ENCODE assay signal across 22 cellular contexts in genomic region chr22:28031383-28031922, GRCh38.
DNase-seq lines count a peak whose midpoint lies in the region; ATAC-seq, FAIRE-seq and TF ChIP-seq lines count a peak whose summit lies in the region.
"Had no signal": no experiment of that assay in that cellular context is flagged by ENCODE, and none has a peak within 500 bp of the region (broad histone marks: within the 10 kb centered on the region; RNA-seq: fewer than 3 reads in every experiment).

No MANE protein-coding gene starts in this region.

- no peak overlapping the region for H3K4me3 Mint-ChIP-seq in osteocyte (ENCODE audit: unreplicated experiment)

- H4K20me1 ChIP-seq in hepatocyte (ENCODE audit: insufficient read depth, poor library complexity, severe bottlenecking) = no peaks in the 10 kb centered on the region

- ATAC-seq in upper lobe of right lung (no peak), aorta (ENCODE audit: low FRiP score) (no peak)

- no peak for TF ChIP-seq CTCF in HEK293 (tag by site-specific recombination; IDR thresholded peaks at IDR 0.05)
- TF ChIP-seq CTCF in osteocyte (IDR thresholded peaks at IDR 0.05) = no peak
- no peak for TF ChIP-seq CTCF in upper lobe of right lung (IDR thresholded peaks at IDR 0.05)
- no peak for TF ChIP-seq CTCF in hepatocyte (IDR thresholded peaks at IDR 0.05; ENCODE audit: poor library complexity)

- H3K4me3 ChIP-seq in HEK293 (ENCODE audit: low read depth, low read length) (no peak overlapping the region), upper lobe of right lung (no peak overlapping the region), aorta (ENCODE audit: low read length in 2 of 2) (no peak overlapping the region), hepatocyte (no peak overlapping the region)
- H3K4me3 ChIP-seq: GM23248, MG63, SJSA1 had no signal

- no peaks in the 10 kb centered on the region for H3K9me3 Mint-ChIP-seq in osteocyte (ENCODE audit: unreplicated experiment)

- H3K36me3 ChIP-seq in HEK293 (ENCODE audit: control insufficient read depth in 2 of 2, insufficient read depth in 1 of 2, low read length in 2 of 2) (peaks cover 0 to 21% of the 10 kb centered on the region in 2 experiments; a peak in 1 of 3 replicates), upper lobe of right lung (peaks cover 8% of the 10 kb centered on the region), aorta (ENCODE audit: control insufficient read depth in 1 of 2, insufficient read depth in 2 of 2, low read length in 1 of 2) (no peaks in the 10 kb centered on the region), hepatocyte (replicated peaks; ENCODE audit: insufficient read depth, low read depth) (no peaks in the 10 kb centered on the region)
- H3K36me3 ChIP-seq: MG63, SJSA1 had no signal

- no peaks in the 10 kb centered on the region for H3K36me3 Mint-ChIP-seq in osteocyte (ENCODE audit: unreplicated experiment)

- DNase-seq in ecto neural progenitor cell (ENCODE audit: low spot score) (peak; percentile 31), osteocyte (ENCODE audit: extremely low spot score, unreplicated experiment) (peak; percentile 53), upper lobe of right lung (peak; percentile 20), aorta (no peak), hepatocyte (ENCODE audit: low spot score) (no peak), GM19239 (ENCODE audit: insufficient read length, low spot score) (no peak)
- DNase-seq: Calu3, DMS79 treated with DMSO at 0.1 percent for 48 hours, GM23248, H7, IMR-90, KG1, MG63, NCI-H1105 treated with DMSO at 0.1 percent for 48 hours, NCI-H146, NCI-H1930, NCI-H2107, NCI-H524, NCI-H774 had no signal

- H3K27me3 ChIP-seq in upper lobe of right lung (no peaks in the 10 kb centered on the region), aorta (ENCODE audit: control insufficient read depth in 1 of 2, insufficient read depth in 2 of 2, low read length in 1 of 2) (no peaks in the 10 kb centered on the region), hepatocyte (no peaks in the 10 kb centered on the region)
- H3K27me3 ChIP-seq: MG63, SJSA1 had no signal

- POLR2A ChIA-PET in HEK293 (lab: Yijun Ruan, JAX) = no interaction called here

- H3K4me1 ChIP-seq in HEK293 (ENCODE audit: control insufficient read depth, insufficient read depth, low read length) = peaks cover 19% of the 10 kb centered on the region
- peaks cover 65% of the 10 kb centered on the region for H3K4me1 ChIP-seq in upper lobe of right lung
- peaks cover 0 to 6% of the 10 kb centered on the region in 2 donors for H3K4me1 ChIP-seq in aorta (ENCODE audit: control insufficient read depth in 1 of 2, insufficient read depth in 2 of 2, low read length in 2 of 2)
- peaks cover 10% of the 10 kb centered on the region for H3K4me1 ChIP-seq in hepatocyte (ENCODE audit: insufficient read depth)

- H3K9me3 ChIP-seq in HEK293 (ENCODE audit: control insufficient read depth, insufficient read depth, low read depth, low read length) (no peaks in the 10 kb centered on the region), upper lobe of right lung (no peaks in the 10 kb centered on the region), aorta (ENCODE audit: control insufficient read depth, low read length) (no peaks in the 10 kb centered on the region), hepatocyte (ENCODE audit: low read depth) (no peaks in the 10 kb centered on the region)
- H3K9me3 ChIP-seq: MG63, SJSA1 had no signal

- no peaks in the 10 kb centered on the region for H3K27me3 Mint-ChIP-seq in osteocyte (ENCODE audit: unreplicated experiment)

- no peaks in the 10 kb centered on the region for H3K79me2 ChIP-seq in hepatocyte

- no peak overlapping the region for H3K27ac Mint-ChIP-seq in osteocyte (ENCODE audit: unreplicated experiment)

- WGBS in aorta, 2 donors = 96 to 98% methylated on average over 6 of the region's 6 CpGs
- WGBS in hepatocyte (ENCODE audit: low lambda C conversion rate, missing lambda C conversion rate) = 96% methylated on average over 6 of the region's 6 CpGs

- no peak overlapping the region for H3K27ac ChIP-seq in HEK293 (ENCODE audit: extremely low read depth, low read depth, low read length)
- no peak overlapping the region for H3K27ac ChIP-seq in upper lobe of right lung
- no peak overlapping the region for H3K27ac ChIP-seq in aorta (ENCODE audit: low read depth in 1 of 2, low read length in 2 of 2)
- no peak overlapping the region for H3K27ac ChIP-seq in hepatocyte
- H3K27ac ChIP-seq: GM23248, SJSA1 had no signal

- intact Hi-C loops in upper lobe of right lung (cut with DNase I) = no loop called here
- intact Hi-C loops in aorta (cut with DNase I) = no loop called here

- no peak for FAIRE-seq in GM19239 (lab: Jason Lieb, UNC)
- FAIRE-seq: GM12892 had no signal

- CTCF ChIA-PET in HEK293 (lab: Yijun Ruan, JAX) = interaction anchor here (0.6 to 1.4 kb wide), 5 partner anchors 11 to 836 kb away, joined by 3 to 5 read pairs (median 5); no protein-coding TSS in a partner anchor

- peaks cover 30% of the 10 kb centered on the region for H3K4me1 Mint-ChIP-seq in osteocyte (ENCODE audit: unreplicated experiment)

- no peak overlapping the region for H3K4me2 ChIP-seq in hepatocyte

- H2AFZ ChIP-seq in hepatocyte = no peak overlapping the region
- H2AFZ ChIP-seq: GM23248 had no signal

- H3K9me2 ChIP-seq in hepatocyte (replicated peaks; ENCODE audit: insufficient read depth) = no peaks in the 10 kb centered on the region

TF ChIP-seq in HEK293, 187 proteins besides CTCF, POLR2A, EP300 and RAD21:
- TF ChIP-seq, protein P1, sequence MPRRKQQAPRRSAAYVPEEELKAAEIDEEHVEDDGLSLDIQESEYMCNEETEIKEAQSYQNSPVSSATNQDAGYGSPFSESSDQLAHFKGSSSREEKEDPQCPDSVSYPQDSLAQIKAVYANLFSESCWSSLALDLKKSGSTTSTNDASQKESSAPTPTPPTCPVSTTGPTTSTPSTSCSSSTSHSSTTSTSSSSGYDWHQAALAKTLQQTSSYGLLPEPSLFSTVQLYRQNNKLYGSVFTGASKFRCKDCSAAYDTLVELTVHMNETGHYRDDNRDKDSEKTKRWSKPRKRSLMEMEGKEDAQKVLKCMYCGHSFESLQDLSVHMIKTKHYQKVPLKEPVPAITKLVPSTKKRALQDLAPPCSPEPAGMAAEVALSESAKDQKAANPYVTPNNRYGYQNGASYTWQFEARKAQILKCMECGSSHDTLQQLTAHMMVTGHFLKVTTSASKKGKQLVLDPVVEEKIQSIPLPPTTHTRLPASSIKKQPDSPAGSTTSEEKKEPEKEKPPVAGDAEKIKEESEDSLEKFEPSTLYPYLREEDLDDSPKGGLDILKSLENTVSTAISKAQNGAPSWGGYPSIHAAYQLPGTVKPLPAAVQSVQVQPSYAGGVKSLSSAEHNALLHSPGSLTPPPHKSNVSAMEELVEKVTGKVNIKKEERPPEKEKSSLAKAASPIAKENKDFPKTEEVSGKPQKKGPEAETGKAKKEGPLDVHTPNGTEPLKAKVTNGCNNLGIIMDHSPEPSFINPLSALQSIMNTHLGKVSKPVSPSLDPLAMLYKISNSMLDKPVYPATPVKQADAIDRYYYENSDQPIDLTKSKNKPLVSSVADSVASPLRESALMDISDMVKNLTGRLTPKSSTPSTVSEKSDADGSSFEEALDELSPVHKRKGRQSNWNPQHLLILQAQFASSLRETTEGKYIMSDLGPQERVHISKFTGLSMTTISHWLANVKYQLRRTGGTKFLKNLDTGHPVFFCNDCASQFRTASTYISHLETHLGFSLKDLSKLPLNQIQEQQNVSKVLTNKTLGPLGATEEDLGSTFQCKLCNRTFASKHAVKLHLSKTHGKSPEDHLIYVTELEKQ (tag by site-specific recombination; IDR thresholded peaks at IDR 0.05; ENCODE audit: borderline replicate concordance) = no peak
- peak; percentile 98 for TF ChIP-seq ZNF416 (tag by site-specific recombination; IDR thresholded peaks at IDR 0.05)

Comparison
In these comparisons a context has a peak if more than half of its experiments do, and no peak if none do; other contexts are left out.
1. DNase-seq: peak in ecto neural progenitor cell (single experiment), osteocyte (single experiment) and upper lobe of right lung (single experiment); none in aorta (0 of 2), hepatocyte (single experiment) and GM19239 (single experiment).